In genomic region chr21:42002421-42002958, GRCh38 we compare ENCODE assay signal across 9 cellular contexts.
DNase-seq lines count a peak whose midpoint lies in the region; ATAC-seq lines count a peak whose summit lies in the region.
"Had no signal": no experiment of that assay in that cellular context is flagged by ENCODE, and none has a peak within 500 bp of the region (broad histone marks: within the 10 kb centered on the region; RNA-seq: fewer than 3 reads in every experiment).

No MANE protein-coding gene starts in this region.

- no peaks in the 10 kb centered on the region for H3K9me3 Mint-ChIP-seq in effector memory CD8-positive, alpha-beta T cell
- H3K9me3 Mint-ChIP-seq: neural crest cell had no signal

- H3K27me3 Mint-ChIP-seq in effector memory CD8-positive, alpha-beta T cell = no peaks in the 10 kb centered on the region

- ATAC-seq in GM18499 (IDR thresholded peaks at IDR 0.05; ENCODE audit: insufficient read depth, unreplicated experiment) (peak; percentile 54), HG02852 (IDR thresholded peaks at IDR 0.05; ENCODE audit: unreplicated experiment) (peak; percentile 86)
- peak; percentile 52 for ATAC-seq in effector memory CD8-positive, alpha-beta T cell (replicated peaks)

- peaks cover 13 to 46% of the 10 kb centered on the region in 2 donors for H3K4me1 Mint-ChIP-seq in effector memory CD8-positive, alpha-beta T cell (ENCODE audit: low read depth in 2 of 2)

- no peak overlapping the region for H3K27ac Mint-ChIP-seq in effector memory CD8-positive, alpha-beta T cell

- DNase-seq in activated CD4-positive, alpha-beta T cell treated with anti-CD3 and anti-CD28 coated beads for 1 hour = peak; percentile 65
- DNase-seq in effector memory CD8-positive, alpha-beta T cell = no peak
- DNase-seq in stimulated activated CD8-positive, alpha-beta memory T cell treated with anti-CD3 and anti-CD28 coated beads, Interleukin-15, amount 100 ng/mL, for 1 hour (ENCODE audit: low read depth) = peak; percentile 14
- DNase-seq in Ammon's horn (ENCODE audit: low spot score) (no peak), NCI-H1930 (lab: John Stamatoyannopoulos, UW) (no peak), NCI-H510A (lab: John Stamatoyannopoulos, UW) (no peak)

- peaks cover 34% of the 10 kb centered on the region for H3K36me3 Mint-ChIP-seq in effector memory CD8-positive, alpha-beta T cell (ENCODE audit: insufficient read depth)

- no peak overlapping the region for H3K4me3 Mint-ChIP-seq in effector memory CD8-positive, alpha-beta T cell
- H3K4me3 Mint-ChIP-seq: neural crest cell had no signal

Comparison
In these comparisons a context has a peak if more than half of its experiments do, and no peak if none do; other contexts are left out.
1. DNase-seq: peak in activated CD4-positive, alpha-beta T cell treated with anti-CD3 and anti-CD28 coated beads for 1 hour (single experiment) and stimulated activated CD8-positive, alpha-beta memory T cell treated with anti-CD3 and anti-CD28 coated beads, Interleukin-15, amount 100 ng/mL, for 1 hour (single experiment); none in effector memory CD8-positive, alpha-beta T cell (0 of 3), Ammon's horn (single experiment), NCI-H1930 (0 of 2) and NCI-H510A (single experiment).
2. Peak in every context shown above with its lines, with median percentiles within 50 percentile points of each other: ATAC-seq.